ENCODE assay signal across 19 cellular contexts in the genomic region with DNA sequence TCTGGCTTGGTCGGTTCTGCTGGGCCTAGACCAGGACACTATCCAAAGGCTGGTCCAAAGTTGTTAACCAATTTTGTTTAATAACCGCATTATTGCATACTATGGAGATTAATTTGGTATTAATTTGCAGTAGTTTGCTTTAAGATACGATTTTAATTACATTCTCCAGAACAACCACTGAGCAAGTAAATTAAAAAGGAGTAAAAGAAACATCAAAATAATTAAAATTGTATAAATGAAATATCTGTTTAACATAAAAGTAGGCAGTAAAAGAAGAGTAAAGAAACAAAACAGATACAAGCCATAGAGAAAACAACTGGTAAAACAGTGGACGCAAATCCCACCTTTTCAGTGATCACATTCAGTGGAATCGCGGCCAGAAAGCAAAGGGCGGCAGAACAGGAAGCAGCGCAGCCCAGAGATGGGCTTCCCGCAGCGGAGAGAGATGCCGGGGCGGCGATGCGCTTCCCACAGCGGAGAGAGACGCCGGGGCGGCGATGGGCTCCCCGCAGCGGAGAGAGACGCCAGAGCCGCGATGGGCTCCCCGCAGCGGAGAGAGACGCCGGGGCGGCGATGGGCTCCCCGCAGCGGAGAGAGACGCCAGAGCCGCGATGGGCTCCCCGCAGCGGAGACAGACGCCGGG.
DNase-seq lines count a peak whose midpoint lies in the region; ATAC-seq and TF ChIP-seq lines count a peak whose summit lies in the region.
"Had no signal": no experiment of that assay in that cellular context is flagged by ENCODE, and none has a peak within 500 bp of the region (broad histone marks: within the 10 kb centered on the region; RNA-seq: fewer than 3 reads in every experiment).

No MANE protein-coding gene starts in this region.

- no peak overlapping the region for H3K27ac Mint-ChIP-seq in CD8-positive, alpha-beta T cell
- H3K27ac Mint-ChIP-seq in H9 (no peak overlapping the region), endothelial cell (ENCODE audit: unreplicated experiment) (peak overlapping the region; percentile 38), naive B cell (no peak overlapping the region)
- H3K27ac Mint-ChIP-seq: CD8-positive, alpha-beta memory T cell; dendritic cell treated with granulocyte-macrophage colony-stimulating factor and Interleukin-4, amounts not matched to agents 40 ng/mL and 50 ng/mL, for 4 days had no signal

- intact Hi-C loops in CD8-positive, alpha-beta T cell (cut with DNase I, micrococcal nuclease) = no loop called here

- peak overlapping the region; percentile 60 for H3K4me3 Mint-ChIP-seq in CD8-positive, alpha-beta T cell
- H3K4me3 Mint-ChIP-seq in H9 (peak overlapping the region in 1 of 2 experiments; percentile 76; a peak in 3 of 5 replicates), endothelial cell (ENCODE audit: unreplicated experiment) (peak overlapping the region; percentile 85), naive B cell (peak overlapping the region in 5 of 8 donors; percentile 29 to 63 (median 55))
- H3K4me3 Mint-ChIP-seq: dendritic cell treated with granulocyte-macrophage colony-stimulating factor and Interleukin-4, amounts not matched to agents 40 ng/mL and 50 ng/mL, for 4 days had no signal

- no peak overlapping the region for H3K14ac ChIP-seq in H9 (ENCODE audit: insufficient read depth, low read length)

- no peak overlapping the region for H2BK5ac ChIP-seq in H9 (ENCODE audit: insufficient read length, low read length)

- H3K79me2 ChIP-seq in H9 (ENCODE audit: insufficient read depth, low read length) = no peaks in the 10 kb centered on the region

- no peaks in the 10 kb centered on the region for H3K27me3 ChIP-seq in CD8-positive, alpha-beta T cell (ENCODE audit: insufficient read depth, low read length)
- peaks cover 23% of the 10 kb centered on the region; the same call in 1 of the 2 replicates for H3K27me3 ChIP-seq in H9 (ENCODE audit: insufficient read depth, low read length)

- H3K9me3 Mint-ChIP-seq in CD8-positive, alpha-beta T cell = no peaks in the 10 kb centered on the region
- H3K9me3 Mint-ChIP-seq in H9 (peaks cover 22 to 37% of the 10 kb centered on the region in 2 experiments), endothelial cell (ENCODE audit: unreplicated experiment) (no peaks in the 10 kb centered on the region), naive B cell (peaks cover 0 to 11% (median 5%) of the 10 kb centered on the region in 7 donors)
- H3K9me3 Mint-ChIP-seq: CD8-positive, alpha-beta memory T cell; dendritic cell treated with granulocyte-macrophage colony-stimulating factor and Interleukin-4, amounts not matched to agents 40 ng/mL and 50 ng/mL, for 4 days had no signal

- no peaks in the 10 kb centered on the region for H3K36me3 Mint-ChIP-seq in CD8-positive, alpha-beta T cell
- H3K36me3 Mint-ChIP-seq in H9 (ENCODE audit: insufficient read depth in 1 of 3, low read depth in 3 of 3) = peaks cover 2 to 15% (median 4%) of the 10 kb centered on the region in 3 experiments; a peak in 3 of 7 replicates
- H3K36me3 Mint-ChIP-seq in endothelial cell (ENCODE audit: low read depth, unreplicated experiment) = peaks cover 5% of the 10 kb centered on the region
- peaks cover 0 to 6% of the 10 kb centered on the region in 2 donors for H3K36me3 Mint-ChIP-seq in naive B cell
- H3K36me3 Mint-ChIP-seq: CD8-positive, alpha-beta memory T cell had no signal

- no peak overlapping the region for H2BK120ac ChIP-seq in H9 (ENCODE audit: low read depth, low read length, poor library complexity, severe bottlenecking)

- no peaks in the 10 kb centered on the region for H3K4me1 Mint-ChIP-seq in CD8-positive, alpha-beta T cell (ENCODE audit: low read depth)
- H3K4me1 Mint-ChIP-seq in H9 (peaks cover 0 to 7% of the 10 kb centered on the region in 2 experiments; a peak in 2 of 4 replicates), endothelial cell (ENCODE audit: unreplicated experiment) (peaks cover 7% of the 10 kb centered on the region), naive B cell (peaks cover 0 to 3% (median 0%) of the 10 kb centered on the region in 3 donors)
- H3K4me1 Mint-ChIP-seq: CD8-positive, alpha-beta memory T cell had no signal

- TF ChIP-seq CTCF in CD8-positive, alpha-beta T cell (IDR thresholded peaks at IDR 0.05) = no peak
- TF ChIP-seq CTCF in H9 (conservative IDR thresholded peaks at IDR 0.05) (no peak), endothelial cell (IDR thresholded peaks at IDR 0.05; ENCODE audit: unreplicated experiment) (no peak)

- no peak overlapping the region for H3K23ac ChIP-seq in H9 (ENCODE audit: insufficient read length, low read depth, low read length)

- peak in 2 of 7 experiments; percentile 12 to 47 for DNase-seq in CD8-positive, alpha-beta T cell
- DNase-seq in H9 = peak; percentile 37
- DNase-seq in endothelial cell (ENCODE audit: low spot score) = no peak
- no peak for DNase-seq in naive B cell
- DNase-seq in OCI-M2 (lab: John Stamatoyannopoulos, UW; ENCODE audit: unreplicated experiment) = no peak
- DNase-seq in NAMALWA (ENCODE audit: low spot score) = no peak
- DNase-seq: adrenal gland; CD8-positive, alpha-beta memory T cell; DMS79; heart left ventricle; NCI-H1048; NCI-H1930; NCI-H82; nucleus accumbens; Right ventricle myocardium superior; stimulated activated CD4-positive, alpha-beta T cell treated with anti-CD3 and anti-CD28 coated beads, Interleukin-4, amount 100 ng/mL, for 1 hour; stimulated activated naive CD8-positive, alpha-beta T cell treated with anti-CD3 and anti-CD28 coated beads, Interleukin-15, Interleukin-2, amounts not matched to agents 100 U/mL and 50 U/mL, for 24 hours had no signal

- H2BK15ac ChIP-seq in H9 (ENCODE audit: low read depth, low read length) = no peak overlapping the region

- no peak overlapping the region for H2BK12ac ChIP-seq in H9 (ENCODE audit: insufficient read length, low read depth, low read length)

- H3K18ac ChIP-seq in H9 (ENCODE audit: insufficient read length, low read depth, low read length) = no peak overlapping the region

- H3K4me3 ChIP-seq in CD8-positive, alpha-beta T cell (ENCODE audit: low read depth, low read length) = no peak overlapping the region
- H3K4me3 ChIP-seq: adrenal gland, heart left ventricle had no signal

- WGBS in H9 (ENCODE audit: extremely low coverage, insufficient read length, low lambda C conversion rate) = no CpG with 5 or more reads among the region's 39 CpGs

- CTCF ChIA-PET in CD8-positive, alpha-beta T cell (lab: Charles Lee) = no interaction called here

- H3K4me1 ChIP-seq in CD8-positive, alpha-beta T cell (ENCODE audit: insufficient read depth, low read length) = no peaks in the 10 kb centered on the region
- H3K4me1 ChIP-seq in H9 (ENCODE audit: insufficient read depth, low read length) = no peaks in the 10 kb centered on the region
- H3K4me1 ChIP-seq: adrenal gland, heart left ventricle had no signal

- H3K4me2 ChIP-seq in H9 (ENCODE audit: insufficient read depth, insufficient read length, low read length) = no peak overlapping the region

- peaks cover 26% of the 10 kb centered on the region for H3K27me3 Mint-ChIP-seq in CD8-positive, alpha-beta T cell (ENCODE audit: low read depth)
- H3K27me3 Mint-ChIP-seq in H9 (ENCODE audit: low read depth) = peaks cover 90% of the 10 kb centered on the region
- peaks cover 36% of the 10 kb centered on the region for H3K27me3 Mint-ChIP-seq in endothelial cell (ENCODE audit: unreplicated experiment)
- peaks cover 39 to 52% (median 47%) of the 10 kb centered on the region in 3 donors for H3K27me3 Mint-ChIP-seq in naive B cell

- H3T11ph ChIP-seq in H9 (ENCODE audit: low read length) = no peak overlapping the region

- no peak overlapping the region for H4K8ac ChIP-seq in H9 (replicated peaks; ENCODE audit: insufficient read length, low read depth, low read length)

- no peaks in the 10 kb centered on the region for H3K79me1 ChIP-seq in H9 (ENCODE audit: insufficient read depth, low read depth, low read length, poor library complexity, severe bottlenecking)

- H4K91ac ChIP-seq in H9 (ENCODE audit: insufficient read length, low read depth, low read length) = no peak overlapping the region

- H3K23me2 ChIP-seq in H9 (ENCODE audit: insufficient read length, low read depth, low read length, poor library complexity, severe bottlenecking) = no peaks in the 10 kb centered on the region

- no peak overlapping the region for H2AFZ ChIP-seq in H9 (ENCODE audit: low read length)

- POLR2A ChIA-PET in CD8-positive, alpha-beta T cell (lab: Charles Lee) = no interaction called here

- no peaks in the 10 kb centered on the region for H4K20me1 ChIP-seq in H9 (ENCODE audit: control insufficient read depth, insufficient read depth, insufficient read length)

- H3K4ac ChIP-seq in H9 (ENCODE audit: low read depth, low read length) = no peak overlapping the region

- no peak for ATAC-seq in CD8-positive, alpha-beta T cell
- ATAC-seq in naive B cell (ENCODE audit: low read depth in 2 of 2) = no peak
- ATAC-seq in HG02798 (IDR thresholded peaks at IDR 0.05; ENCODE audit: poor library complexity, unreplicated experiment) = no peak
- ATAC-seq: heart left ventricle; stimulated activated naive CD8-positive, alpha-beta T cell treated with anti-CD3 and anti-CD28 coated beads, Interleukin-15, Interleukin-2, amounts not matched to agents 100 U/mL and 50 U/mL, for 24 hours had no signal

- H3K9ac ChIP-seq in H9 (ENCODE audit: extremely low read depth, insufficient read length, low read length) = no peak overlapping the region

- no peak overlapping the region for H3K27ac ChIP-seq in CD8-positive, alpha-beta T cell (ENCODE audit: low read depth, low read length)
- H3K27ac ChIP-seq in H9 (ENCODE audit: insufficient read length, low read depth, low read length) = no peak overlapping the region
- H3K27ac ChIP-seq: adrenal gland, heart left ventricle had no signal

- no peaks in the 10 kb centered on the region for H3K9me3 ChIP-seq in CD8-positive, alpha-beta T cell (ENCODE audit: low read length)
- H3K9me3 ChIP-seq in H9 (ENCODE audit: control insufficient read depth, low read depth, low read length) = no peaks in the 10 kb centered on the region
- H3K9me3 ChIP-seq: adrenal gland had no signal

- no peak overlapping the region for H4K5ac ChIP-seq in H9 (ENCODE audit: insufficient read length, low read depth, low read length)

- no peak overlapping the region for H3K56ac ChIP-seq in H9 (ENCODE audit: insufficient read length, low read depth, low read length)

- H2AK5ac ChIP-seq in H9 (ENCODE audit: insufficient read length, low read length) = no peak overlapping the region

- H3K36me3 ChIP-seq in CD8-positive, alpha-beta T cell (ENCODE audit: insufficient read depth, low read length) = no peaks in the 10 kb centered on the region
- H3K36me3 ChIP-seq: adrenal gland, heart left ventricle had no signal

- no peak overlapping the region for H2BK20ac ChIP-seq in H9 (ENCODE audit: low read depth, low read length, poor library complexity, severe bottlenecking)
